Comparison of ENCODE assay signal across 1 cellular context in the genomic region with DNA sequence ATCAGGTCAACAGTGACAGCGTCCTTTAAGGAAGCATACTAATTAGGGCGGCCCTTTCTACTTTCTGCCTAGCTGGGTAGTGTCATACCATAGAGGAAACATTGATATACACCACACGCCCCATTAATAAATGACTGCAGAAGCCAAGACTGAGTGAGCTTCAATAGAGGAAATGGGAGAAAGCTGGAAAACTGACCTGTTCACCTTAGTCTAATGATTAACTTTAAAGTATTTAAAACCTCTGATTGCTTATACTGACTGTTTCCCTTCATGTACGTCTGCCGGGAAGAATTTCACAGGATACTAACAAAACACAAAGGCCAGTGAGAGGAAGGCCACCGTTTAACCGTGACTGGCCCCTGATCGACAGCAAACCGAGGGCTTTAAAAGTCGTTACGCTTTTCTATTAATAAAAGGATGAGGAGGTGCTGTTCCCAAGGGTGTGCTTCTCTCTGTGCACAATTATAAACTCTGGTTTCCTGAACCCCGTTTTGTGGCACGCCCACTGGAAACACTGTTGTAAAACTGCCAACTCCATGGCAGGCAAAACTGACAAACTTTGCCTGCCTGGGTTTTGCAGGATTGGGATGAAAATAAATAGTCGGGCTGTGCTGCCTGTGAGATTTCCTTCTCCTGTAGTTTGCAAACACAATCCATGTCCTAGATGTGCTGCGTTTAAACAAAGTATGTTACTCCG.
TF ChIP-seq lines count a peak whose summit lies in the region.

No MANE protein-coding gene starts in this region.

TF ChIP-seq in HepG2, 621 proteins besides CTCF, POLR2A, EP300 and RAD21 (continued from another document and continues in another):
- TF ChIP-seq, protein P1, sequence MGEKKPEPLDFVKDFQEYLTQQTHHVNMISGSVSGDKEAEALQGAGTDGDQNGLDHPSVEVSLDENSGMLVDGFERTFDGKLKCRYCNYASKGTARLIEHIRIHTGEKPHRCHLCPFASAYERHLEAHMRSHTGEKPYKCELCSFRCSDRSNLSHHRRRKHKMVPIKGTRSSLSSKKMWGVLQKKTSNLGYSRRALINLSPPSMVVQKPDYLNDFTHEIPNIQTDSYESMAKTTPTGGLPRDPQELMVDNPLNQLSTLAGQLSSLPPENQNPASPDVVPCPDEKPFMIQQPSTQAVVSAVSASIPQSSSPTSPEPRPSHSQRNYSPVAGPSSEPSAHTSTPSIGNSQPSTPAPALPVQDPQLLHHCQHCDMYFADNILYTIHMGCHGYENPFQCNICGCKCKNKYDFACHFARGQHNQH (CRISPR knock-in tag; IDR thresholded peaks at IDR 0.05), result peak; percentile 80; the same call in 1 of the 2 replicates
- TF ChIP-seq NR1H2 (CRISPR knock-in tag; IDR thresholded peaks at IDR 0.05; ENCODE audit: borderline replicate concordance, low read depth) (no peak), ZNF101 (CRISPR knock-in tag; IDR thresholded peaks at IDR 0.05; ENCODE audit: borderline replicate concordance, low read depth) (no peak), JUNB (CRISPR knock-in tag; IDR thresholded peaks at IDR 0.05; ENCODE audit: borderline replicate concordance) (no peak), MYC (CRISPR knock-in tag; IDR thresholded peaks at IDR 0.05; ENCODE audit: borderline replicate concordance) (no peak), RXRB (CRISPR knock-in tag; IDR thresholded peaks at IDR 0.05; ENCODE audit: borderline replicate concordance) (peak; percentile 67), SIX4 (CRISPR knock-in tag; IDR thresholded peaks at IDR 0.05) (peak; percentile 40; the same call in 1 of the 2 replicates), ETV6 (CRISPR knock-in tag; conservative IDR thresholded peaks at IDR 0.05) (0 out of 2 replicates have a peak, but pooled peaks have one; percentile 31), ETV5 (CRISPR knock-in tag; IDR thresholded peaks at IDR 0.05; ENCODE audit: borderline replicate concordance) (peak; percentile 53; the same call in 1 of the 2 replicates), RORA (CRISPR knock-in tag; IDR thresholded peaks at IDR 0.05) (no peak), ZNF557 (CRISPR knock-in tag; IDR thresholded peaks at IDR 0.05) (no peak), PBX2 (CRISPR knock-in tag; IDR thresholded peaks at IDR 0.05) (no peak), NRL (CRISPR knock-in tag; IDR thresholded peaks at IDR 0.05; ENCODE audit: borderline replicate concordance) (no peak), MXI1 (IDR thresholded peaks at IDR 0.05; ENCODE audit: borderline replicate concordance, low read depth, low read length) (no peak), FOSL2 (CRISPR knock-in tag; IDR thresholded peaks at IDR 0.05) (peak; percentile 80), ZNF317 (CRISPR knock-in tag; IDR thresholded peaks at IDR 0.05) (no peak), ZNF230 (CRISPR knock-in tag; IDR thresholded peaks at IDR 0.05) (no peak), ZNF562 (CRISPR knock-in tag; IDR thresholded peaks at IDR 0.05; ENCODE audit: borderline replicate concordance) (no peak), PRMT3 (CRISPR knock-in tag; IDR thresholded peaks at IDR 0.05; ENCODE audit: borderline replicate concordance, low read depth) (no peak), TEAD3 (CRISPR knock-in tag; optimal IDR thresholded peaks at IDR 0.05; ENCODE audit: borderline replicate concordance) (peak; percentile 27), TCF7L2 (IDR thresholded peaks at IDR 0.05; ENCODE audit: low read depth, low read length) (peak; percentile 26; the same call in 1 of the 2 replicates), ZNF160 (CRISPR knock-in tag; IDR thresholded peaks at IDR 0.05) (no peak), ZNF441 (CRISPR knock-in tag; IDR thresholded peaks at IDR 0.05; ENCODE audit: borderline replicate concordance) (no peak), ZFP36 (IDR thresholded peaks at IDR 0.05; ENCODE audit: borderline replicate concordance, low read depth, low read length, partially characterized antibody) (no peak), POGZ (CRISPR knock-in tag; IDR thresholded peaks at IDR 0.05) (peak; percentile 30; the same call in 1 of the 2 replicates), ZNF687 (CRISPR knock-in tag; IDR thresholded peaks at IDR 0.05) (no peak), PRPF4 (IDR thresholded peaks at IDR 0.05; ENCODE audit: low read depth, low read length, poor library complexity, severe bottlenecking) (no peak), ZNF766 (CRISPR knock-in tag; IDR thresholded peaks at IDR 0.05; ENCODE audit: borderline replicate concordance) (no peak), U2AF2 (IDR thresholded peaks at IDR 0.05; ENCODE audit: low read depth, low read length) (no peak), ZNF383 (CRISPR knock-in tag; IDR thresholded peaks at IDR 0.05; ENCODE audit: borderline replicate concordance) (no peak), ZNF580 (CRISPR knock-in tag; IDR thresholded peaks at IDR 0.05; ENCODE audit: borderline replicate concordance, low read depth) (peak; percentile 19; the same call in 1 of the 2 replicates), ZBTB7A (CRISPR knock-in tag; IDR thresholded peaks at IDR 0.05) (no peak), KLF12 (CRISPR knock-in tag; IDR thresholded peaks at IDR 0.05; ENCODE audit: borderline replicate concordance) (no peak), MTA1 (CRISPR knock-in tag; IDR thresholded peaks at IDR 0.05; ENCODE audit: borderline replicate concordance) (no peak), MED1 (CRISPR knock-in tag; IDR thresholded peaks at IDR 0.05) (peak; percentile 91)
- TF ChIP-seq, protein P2, sequence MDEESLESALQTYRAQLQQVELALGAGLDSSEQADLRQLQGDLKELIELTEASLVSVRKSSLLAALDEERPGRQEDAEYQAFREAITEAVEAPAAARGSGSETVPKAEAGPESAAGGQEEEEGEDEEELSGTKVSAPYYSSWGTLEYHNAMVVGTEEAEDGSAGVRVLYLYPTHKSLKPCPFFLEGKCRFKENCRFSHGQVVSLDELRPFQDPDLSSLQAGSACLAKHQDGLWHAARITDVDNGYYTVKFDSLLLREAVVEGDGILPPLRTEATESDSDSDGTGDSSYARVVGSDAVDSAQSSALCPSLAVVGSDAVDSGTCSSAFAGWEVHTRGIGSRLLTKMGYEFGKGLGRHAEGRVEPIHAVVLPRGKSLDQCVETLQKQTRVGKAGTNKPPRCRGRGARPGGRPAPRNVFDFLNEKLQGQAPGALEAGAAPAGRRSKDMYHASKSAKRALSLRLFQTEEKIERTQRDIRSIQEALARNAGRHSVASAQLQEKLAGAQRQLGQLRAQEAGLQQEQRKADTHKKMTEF (CRISPR knock-in tag; IDR thresholded peaks at IDR 0.05), result peak; percentile 51
- TF ChIP-seq, protein P3, sequence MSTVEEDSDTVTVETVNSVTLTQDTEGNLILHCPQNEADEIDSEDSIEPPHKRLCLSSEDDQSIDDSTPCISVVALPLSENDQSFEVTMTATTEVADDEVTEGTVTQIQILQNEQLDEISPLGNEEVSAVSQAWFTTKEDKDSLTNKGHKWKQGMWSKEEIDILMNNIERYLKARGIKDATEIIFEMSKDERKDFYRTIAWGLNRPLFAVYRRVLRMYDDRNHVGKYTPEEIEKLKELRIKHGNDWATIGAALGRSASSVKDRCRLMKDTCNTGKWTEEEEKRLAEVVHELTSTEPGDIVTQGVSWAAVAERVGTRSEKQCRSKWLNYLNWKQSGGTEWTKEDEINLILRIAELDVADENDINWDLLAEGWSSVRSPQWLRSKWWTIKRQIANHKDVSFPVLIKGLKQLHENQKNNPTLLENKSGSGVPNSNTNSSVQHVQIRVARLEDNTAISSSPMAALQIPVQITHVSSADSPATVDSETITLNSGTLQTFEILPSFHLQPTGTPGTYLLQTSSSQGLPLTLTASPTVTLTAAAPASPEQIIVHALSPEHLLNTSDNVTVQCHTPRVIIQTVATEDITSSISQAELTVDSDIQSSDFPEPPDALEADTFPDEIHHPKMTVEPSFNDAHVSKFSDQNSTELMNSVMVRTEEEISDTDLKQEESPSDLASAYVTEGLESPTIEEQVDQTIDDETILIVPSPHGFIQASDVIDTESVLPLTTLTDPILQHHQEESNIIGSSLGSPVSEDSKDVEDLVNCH (CRISPR knock-in tag; IDR thresholded peaks at IDR 0.05), result no peak
- TF ChIP-seq, protein P4, sequence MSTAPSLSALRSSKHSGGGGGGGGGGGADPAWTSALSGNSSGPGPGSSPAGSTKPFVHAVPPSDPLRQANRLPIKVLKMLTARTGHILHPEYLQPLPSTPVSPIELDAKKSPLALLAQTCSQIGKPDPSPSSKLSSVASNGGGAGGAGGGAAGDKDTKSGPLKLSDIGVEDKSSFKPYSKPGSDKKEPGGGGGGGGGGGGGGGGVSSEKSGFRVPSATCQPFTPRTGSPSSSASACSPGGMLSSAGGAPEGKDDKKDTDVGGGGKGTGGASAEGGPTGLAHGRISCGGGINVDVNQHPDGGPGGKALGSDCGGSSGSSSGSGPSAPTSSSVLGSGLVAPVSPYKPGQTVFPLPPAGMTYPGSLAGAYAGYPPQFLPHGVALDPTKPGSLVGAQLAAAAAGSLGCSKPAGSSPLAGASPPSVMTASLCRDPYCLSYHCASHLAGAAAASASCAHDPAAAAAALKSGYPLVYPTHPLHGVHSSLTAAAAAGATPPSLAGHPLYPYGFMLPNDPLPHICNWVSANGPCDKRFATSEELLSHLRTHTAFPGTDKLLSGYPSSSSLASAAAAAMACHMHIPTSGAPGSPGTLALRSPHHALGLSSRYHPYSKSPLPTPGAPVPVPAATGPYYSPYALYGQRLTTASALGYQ (CRISPR knock-in tag; IDR thresholded peaks at IDR 0.05), result peak; percentile 56; the same call in 1 of the 2 replicates
- TF ChIP-seq, protein P5, sequence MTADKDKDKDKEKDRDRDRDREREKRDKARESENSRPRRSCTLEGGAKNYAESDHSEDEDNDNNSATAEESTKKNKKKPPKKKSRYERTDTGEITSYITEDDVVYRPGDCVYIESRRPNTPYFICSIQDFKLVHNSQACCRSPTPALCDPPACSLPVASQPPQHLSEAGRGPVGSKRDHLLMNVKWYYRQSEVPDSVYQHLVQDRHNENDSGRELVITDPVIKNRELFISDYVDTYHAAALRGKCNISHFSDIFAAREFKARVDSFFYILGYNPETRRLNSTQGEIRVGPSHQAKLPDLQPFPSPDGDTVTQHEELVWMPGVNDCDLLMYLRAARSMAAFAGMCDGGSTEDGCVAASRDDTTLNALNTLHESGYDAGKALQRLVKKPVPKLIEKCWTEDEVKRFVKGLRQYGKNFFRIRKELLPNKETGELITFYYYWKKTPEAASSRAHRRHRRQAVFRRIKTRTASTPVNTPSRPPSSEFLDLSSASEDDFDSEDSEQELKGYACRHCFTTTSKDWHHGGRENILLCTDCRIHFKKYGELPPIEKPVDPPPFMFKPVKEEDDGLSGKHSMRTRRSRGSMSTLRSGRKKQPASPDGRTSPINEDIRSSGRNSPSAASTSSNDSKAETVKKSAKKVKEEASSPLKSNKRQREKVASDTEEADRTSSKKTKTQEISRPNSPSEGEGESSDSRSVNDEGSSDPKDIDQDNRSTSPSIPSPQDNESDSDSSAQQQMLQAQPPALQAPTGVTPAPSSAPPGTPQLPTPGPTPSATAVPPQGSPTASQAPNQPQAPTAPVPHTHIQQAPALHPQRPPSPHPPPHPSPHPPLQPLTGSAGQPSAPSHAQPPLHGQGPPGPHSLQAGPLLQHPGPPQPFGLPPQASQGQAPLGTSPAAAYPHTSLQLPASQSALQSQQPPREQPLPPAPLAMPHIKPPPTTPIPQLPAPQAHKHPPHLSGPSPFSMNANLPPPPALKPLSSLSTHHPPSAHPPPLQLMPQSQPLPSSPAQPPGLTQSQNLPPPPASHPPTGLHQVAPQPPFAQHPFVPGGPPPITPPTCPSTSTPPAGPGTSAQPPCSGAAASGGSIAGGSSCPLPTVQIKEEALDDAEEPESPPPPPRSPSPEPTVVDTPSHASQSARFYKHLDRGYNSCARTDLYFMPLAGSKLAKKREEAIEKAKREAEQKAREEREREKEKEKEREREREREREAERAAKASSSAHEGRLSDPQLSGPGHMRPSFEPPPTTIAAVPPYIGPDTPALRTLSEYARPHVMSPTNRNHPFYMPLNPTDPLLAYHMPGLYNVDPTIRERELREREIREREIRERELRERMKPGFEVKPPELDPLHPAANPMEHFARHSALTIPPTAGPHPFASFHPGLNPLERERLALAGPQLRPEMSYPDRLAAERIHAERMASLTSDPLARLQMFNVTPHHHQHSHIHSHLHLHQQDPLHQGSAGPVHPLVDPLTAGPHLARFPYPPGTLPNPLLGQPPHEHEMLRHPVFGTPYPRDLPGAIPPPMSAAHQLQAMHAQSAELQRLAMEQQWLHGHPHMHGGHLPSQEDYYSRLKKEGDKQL (CRISPR knock-in tag; IDR thresholded peaks at IDR 0.05; ENCODE audit: low read depth), result peak; percentile 52; the same call in 1 of the 2 replicates
